ENCODE assay signal across 8 cellular contexts in the genomic region with DNA sequence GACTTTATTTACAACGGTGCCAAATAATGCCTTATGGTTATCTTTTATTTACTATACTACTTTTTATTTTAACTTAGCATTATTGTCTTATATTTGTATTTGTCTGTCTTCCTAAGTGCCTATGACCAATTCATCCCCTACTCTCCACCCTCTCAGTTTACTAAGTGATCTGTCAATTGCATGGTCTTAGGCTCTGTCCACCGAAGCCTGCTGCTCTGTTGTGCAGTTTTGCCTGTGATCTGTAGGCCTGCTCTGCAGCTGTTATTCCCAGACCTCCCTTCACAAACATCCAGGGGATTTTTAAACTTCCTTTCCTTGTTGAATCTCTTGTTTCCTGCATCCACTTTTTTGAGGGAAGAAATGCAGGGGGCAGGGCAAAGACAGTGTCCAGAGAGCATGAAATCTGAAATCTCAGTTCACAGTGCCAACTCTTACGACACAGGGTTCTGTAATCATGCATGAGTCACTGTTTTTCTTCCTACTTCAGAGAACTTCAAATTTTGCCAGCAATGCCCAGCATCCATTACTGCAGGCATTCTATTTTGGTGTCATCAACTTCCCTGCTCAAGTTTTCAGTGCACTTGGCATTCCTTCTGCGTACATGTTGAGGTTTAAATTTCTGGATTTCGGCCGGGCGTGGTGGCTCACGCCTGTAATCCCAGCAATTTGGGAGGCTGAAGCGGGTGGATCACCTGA. TPM values are rescaled to one million over a fixed set of nuclear protein-coding genes. Genes with fewer than 3 reads are reported as not detected.
DNase-seq lines count a peak whose midpoint lies in the region; ATAC-seq and TF ChIP-seq lines count a peak whose summit lies in the region.

No MANE protein-coding gene starts in this region.

- ATAC-seq in HG02870 (IDR thresholded peaks at IDR 0.05; ENCODE audit: unreplicated experiment), result no peak

- DNase-seq in GM04504 (ENCODE audit: low read depth), result peak; percentile 95
- DNase-seq in SW480 (ENCODE audit: low spot score), result peak; percentile 41
- DNase-seq in glomerular endothelial cell (ENCODE audit: extremely low read depth, low read depth, low spot score), result peak; percentile 91
- DNase-seq in sigmoid colon, result peak; percentile 89
- no peak for DNase-seq in effector CD8-positive, alpha-beta T cell (lab: John Stamatoyannopoulos, UW)
- no peak for DNase-seq in NCI-H1105 (lab: John Stamatoyannopoulos, UW)
- DNase-seq in HUDEP-2 (lab: John Stamatoyannopoulos, UW; ENCODE audit: unreplicated experiment in 76 of 76), result no peak

- intact Hi-C loops in sigmoid colon (cut with DNase I), result loop anchor here (1.0 kb wide), 1 partner anchor 12 kb away; no protein-coding TSS in a partner anchor

- TF ChIP-seq POLR2A in sigmoid colon (IDR thresholded peaks at IDR 0.05), result no peak

- WGBS in sigmoid colon, 2 donors, result 46 to 67% methylated on average over 9 of the region's 9 CpGs

- peak overlapping the region; percentile 75 to 85 (median 82) for H3K27ac ChIP-seq in sigmoid colon

- no peak for TF ChIP-seq CTCF in sigmoid colon (IDR thresholded peaks at IDR 0.05)

- TF ChIP-seq EP300 in sigmoid colon (IDR thresholded peaks at IDR 0.05), result peak in 1 of 4 donors; percentile 68

- peaks cover 0 to 61% (median 47%) of the 10 kb centered on the region in 4 donors for H3K4me1 ChIP-seq in sigmoid colon

- H3K36me3 ChIP-seq in sigmoid colon, result no peaks in the 10 kb centered on the region

- H3K4me3 ChIP-seq in sigmoid colon, result no peak overlapping the region

- H3K9me3 ChIP-seq in sigmoid colon, result no peaks in the 10 kb centered on the region

- no peaks in the 10 kb centered on the region for H3K27me3 ChIP-seq in sigmoid colon

RNA-seq across cellular contexts. Expression of gene SLFN5, which starts 11.4 kb away (rescaled TPM):
- total RNA-seq in glomerular endothelial cell, result 34.3 and 35.3 TPM in 2 replicates
- 10 to 100 TPM; 23.0 to 26.2 (median 23.7) TPM for total RNA-seq in sigmoid colon
- polyA plus RNA-seq in sigmoid colon, result 10 to 100 TPM in 1 of 3 donors, 1 to 10 TPM in 2; 1.2 to 12.6 (median 3.6) TPM

Comparison
In these comparisons a context has a peak if more than half of its experiments do, and no peak if none do; other contexts are left out.
1. DNase-seq: peak in GM04504 (single experiment), SW480 (single experiment), glomerular endothelial cell (single experiment) and sigmoid colon (single experiment); none in effector CD8-positive, alpha-beta T cell (single experiment), NCI-H1105 (single experiment) and HUDEP-2 (0 of 76).